27 cellular contexts compared by ENCODE assay signal in genomic region chr9:109040571-109040970, GRCh38.
"Had no signal": no experiment of that assay in that cellular context is flagged by ENCODE, and none has a peak within 500 bp of the region (broad histone marks: within the 10 kb centered on the region; RNA-seq: fewer than 3 reads in every experiment).

No MANE protein-coding gene starts in this region.

- H3K4me2 ChIP-seq: neural progenitor cell, smooth muscle cell had no signal

- H3K9me3 ChIP-seq: ovary, stomach, thoracic aorta, thyroid gland, tibial nerve, upper lobe of left lung, vagina had no signal

- H3K27ac ChIP-seq: neural progenitor cell, ovary, parathyroid adenoma, psoas muscle, skin epidermis, spleen, stomach, thoracic aorta, thyroid gland, tibial nerve, upper lobe of left lung, vagina had no signal

- H3K27me3 ChIP-seq: neural progenitor cell, ovary, spleen, stomach, thyroid gland, tibial nerve, upper lobe of left lung, vagina had no signal

- H3K36me3 ChIP-seq: ovary had no signal

- FAIRE-seq: urothelium cell line had no signal

- DNase-seq: natural killer cell; occipital lobe; ovary; posterior cingulate gyrus; psoas muscle; right cardiac atrium; spleen; stimulated activated CD4-positive, alpha-beta T cell treated with anti-CD3 and anti-CD28 coated beads, Interleukin-12 subunit alpha, Interleukin-12 subunit beta, amount 100 ng/mL, for 4 hours; stimulated activated CD4-positive, alpha-beta T cell treated with anti-CD3 and anti-CD28 coated beads, Interleukin-1b, Interleukin-23, amount 100 ng/mL, for 48 hours; stimulated activated CD4-positive, alpha-beta T cell treated with anti-CD3 and anti-CD28 coated beads, Interleukin-4, amount 100 ng/mL, for 1 hour; stimulated activated CD4-positive, alpha-beta T cell treated with anti-CD3 and anti-CD28 coated beads, Interleukin-4, amount 100 ng/mL, for 4 hours; stimulated activated CD8-positive, alpha-beta memory T cell treated with anti-CD3 and anti-CD28 coated beads, Interleukin-4, amount 100 ng/mL, for 48 hours; stimulated activated naive CD4-positive, alpha-beta T cell treated with Interleukin-2 at 50 U/mL for 16 hours; stomach; thyroid gland; trophoblast cell; upper lobe of left lung had no signal

- H2AFZ ChIP-seq: neural progenitor cell, parathyroid adenoma had no signal

- ATAC-seq: natural killer cell; psoas muscle; right cardiac atrium; sciatic nerve; stimulated activated memory B cell treated with anti-CD40 and anti-IgM and Interleukin-4, amounts not matched to agents 10 μg/mL and 1 μg/mL and 100 μg/mL, for 72 hours had no signal

- H3K4me1 ChIP-seq: neural progenitor cell, parathyroid adenoma had no signal

- H3K4me3 ChIP-seq: neural progenitor cell, ovary, psoas muscle, skin epidermis, smooth muscle cell, spleen, stomach, thoracic aorta, thyroid gland, tibial nerve, upper lobe of left lung, vagina had no signal

- H3K79me2 ChIP-seq: parathyroid adenoma had no signal

- H3K9ac ChIP-seq: neural progenitor cell, parathyroid adenoma had no signal
